ENCODE assay signal across 23 cellular contexts in genomic region chr1:47382399-47382983, GRCh38. TPM values are rescaled to one million over a fixed set of nuclear protein-coding genes. Genes with fewer than 3 reads are reported as not detected.
"Had no signal": no experiment of that assay in that cellular context is flagged by ENCODE, and none has a peak within 500 bp of the region (broad histone marks: within the 10 kb centered on the region; RNA-seq: fewer than 3 reads in every experiment).

No MANE protein-coding gene starts in this region.

- H3K27ac ChIP-seq: RWPE1 had no signal

- H3K9me3 ChIP-seq: SK-N-SH had no signal

- H3K4me2 ChIP-seq: SK-N-SH had no signal

- H3K9ac ChIP-seq: SK-N-SH had no signal

- DNase-seq: Kasumi-1, KG1, MM.1S, NCI-H1092 treated with DMSO at 0.1 percent for 48 hours, NCI-H1436, NCI-H187, NCI-H2029, NCI-H2081 treated with DMSO at 0.1 percent for 48 hours, NCI-H2171, NCI-H226, NCI-H446, NCI-H510A, NCI-H524 treated with DMSO at 0.1 percent for 48 hours, NCI-H69, NCI-H774, PC-3, SHP77, SK-N-SH had no signal

- ATAC-seq: Panc1, PC-3 had no signal

RNA-seq across cellular contexts. Expression of gene FOXE3, which starts 33.6 kb away (rescaled TPM):
- total RNA-seq: HT-29, M059J, PC-3, SK-MEL-5 had no signal
- polyA plus RNA-seq: SK-N-SH had no signal

RNA-seq across cellular contexts. Expression of gene FOXD2, which starts 55.4 kb away (rescaled TPM):
- polyA plus RNA-seq: SK-N-SH had no signal
